Comparison of ENCODE assay signal across 12 cellular contexts in the genomic region with DNA sequence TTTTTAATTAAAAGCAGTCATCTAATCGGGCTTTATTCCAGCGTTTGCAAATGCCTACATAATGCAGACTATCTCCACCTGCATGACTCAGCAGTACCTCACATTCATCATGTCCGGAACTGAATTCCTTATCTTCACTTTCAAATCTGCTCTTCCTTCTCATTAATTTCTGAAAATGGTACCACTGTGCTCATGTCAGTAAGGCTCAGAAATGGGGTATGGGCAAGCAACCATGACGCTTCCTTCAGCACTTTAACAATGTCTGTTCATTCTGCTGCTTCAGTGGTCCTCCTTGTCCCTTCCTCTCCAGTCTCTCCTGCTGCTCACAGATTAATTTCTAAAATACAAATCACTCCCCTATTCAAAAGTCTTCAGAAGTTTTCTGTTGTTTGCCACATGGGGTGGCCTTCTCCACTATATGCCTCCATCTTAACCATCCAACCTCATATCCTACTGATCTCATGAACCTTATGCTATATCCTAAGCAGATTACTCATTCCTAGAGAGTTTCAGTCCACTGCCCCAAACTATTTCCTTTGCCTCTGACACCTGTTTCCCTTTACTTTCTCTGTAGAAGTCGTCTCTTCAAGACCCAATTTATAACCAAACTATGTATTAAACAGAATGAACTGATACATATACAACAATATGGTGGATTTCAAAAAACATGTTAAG. TPM values are rescaled to one million over a fixed set of nuclear protein-coding genes. Genes with fewer than 3 reads are reported as not detected.
DNase-seq lines count a peak whose midpoint lies in the region; ATAC-seq and TF ChIP-seq lines count a peak whose summit lies in the region.
"Had no signal": no experiment of that assay in that cellular context is flagged by ENCODE, and none has a peak within 500 bp of the region (broad histone marks: within the 10 kb centered on the region; RNA-seq: fewer than 3 reads in every experiment).

No MANE protein-coding gene starts in this region.

- intact Hi-C loops in activated B cell treated with CpG ODN at 0.5 μM for 24 hours (cut with micrococcal nuclease) (loop anchor here (10.0 kb wide), 2 partner anchors 165 to 395 kb away; a partner anchor contains a TSS), posterior cingulate gyrus (cut with DNase I) (no loop called here)

- peaks cover 69% of the 10 kb centered on the region for H3K36me3 Mint-ChIP-seq in activated B cell treated with CpG ODN at 0.5 μM for 24 hours (ENCODE audit: low read depth)

- CTCF ChIA-PET in activated B cell treated with CpG ODN at 0.5 μM for 24 hours (lab: Charles Lee) = no interaction called here

- H3K4me1 Mint-ChIP-seq in activated B cell treated with CpG ODN at 0.5 μM for 24 hours = peaks cover 54% of the 10 kb centered on the region

- H3K9me3 Mint-ChIP-seq in activated B cell treated with CpG ODN at 0.5 μM for 24 hours = no peaks in the 10 kb centered on the region
- H3K9me3 Mint-ChIP-seq: neural progenitor cell had no signal

- POLR2A ChIA-PET in activated B cell treated with CpG ODN at 0.5 μM for 24 hours (lab: Charles Lee) = no interaction called here

- peak; percentile 48 for ATAC-seq in activated CD4-positive, CD25-positive, alpha-beta regulatory T cell treated with anti-CD3 and anti-CD28 coated beads, Interleukin-2, amount 50 U/mL, for 24 hours
- peak; percentile 77 for ATAC-seq in HG02884 (IDR thresholded peaks at IDR 0.05; ENCODE audit: unreplicated experiment)
- peak; percentile 69 for ATAC-seq in activated B cell treated with CpG ODN at 0.5 μM for 24 hours (ENCODE audit: low read depth)

- peak overlapping the region; percentile 4 for H3K4me3 Mint-ChIP-seq in activated B cell treated with CpG ODN at 0.5 μM for 24 hours
- H3K4me3 Mint-ChIP-seq: neural progenitor cell had no signal

- TF ChIP-seq CTCF in activated B cell treated with CpG ODN at 0.5 μM for 24 hours (IDR thresholded peaks at IDR 0.05) = no peak

- H3K27me3 Mint-ChIP-seq in activated B cell treated with CpG ODN at 0.5 μM for 24 hours = no peaks in the 10 kb centered on the region

- peak overlapping the region; percentile 82 for H3K27ac Mint-ChIP-seq in activated B cell treated with CpG ODN at 0.5 μM for 24 hours
- H3K27ac Mint-ChIP-seq: neural progenitor cell had no signal

- no peak for DNase-seq in activated CD4-positive, CD25-positive, alpha-beta regulatory T cell (lab: John Stamatoyannopoulos, UW)
- DNase-seq in activated B cell treated with CpG ODN at 0.5 μM for 24 hours (no peak), renal cortical epithelial cell (ENCODE audit: low read depth) (peak; percentile 24), cerebellum (ENCODE audit: low spot score) (no peak), AG08395 (ENCODE audit: low spot score) (no peak), posterior cingulate gyrus (no peak)
- DNase-seq: activated CD4-positive, alpha-beta T cell treated with anti-CD3 and anti-CD28 coated beads for 48 hours; NCI-H146; stimulated activated naive CD4-positive, alpha-beta T cell had no signal

RNA-seq across cellular contexts. Expression of a gene that starts 7.0 kb away (rescaled TPM):
- total RNA-seq in activated B cell treated with CpG ODN at 0.5 μM for 24 hours (60.3 and 71.5 TPM in 2 replicates), renal cortical epithelial cell (67.6 and 72.2 TPM in 2 replicates), cerebellum (94.6 TPM)

RNA-seq across cellular contexts. Expression of a gene that starts 7.4 kb away (rescaled TPM):
- total RNA-seq in activated B cell treated with CpG ODN at 0.5 μM for 24 hours (42.6 and 51.0 TPM in 2 replicates), renal cortical epithelial cell (54.1 and 59.2 TPM in 2 replicates), cerebellum (59.4 TPM)
